Comparison of ENCODE assay signal across 12 cellular contexts in genomic region chr2:88614497-88615157, GRCh38. TPM values are rescaled to one million over a fixed set of nuclear protein-coding genes. Genes with fewer than 3 reads are reported as not detected.
DNase-seq lines count a peak whose midpoint lies in the region; ATAC-seq, FAIRE-seq and TF ChIP-seq lines count a peak whose summit lies in the region.
"Had no signal": no experiment of that assay in that cellular context is flagged by ENCODE, and none has a peak within 500 bp of the region (broad histone marks: within the 10 kb centered on the region; RNA-seq: fewer than 3 reads in every experiment).

No MANE protein-coding gene starts in this region.

- TF ChIP-seq POLR2A in H54 (IDR thresholded peaks at IDR 0.05; ENCODE audit: low read depth, low read length), result no peak

- no peak for FAIRE-seq in H54 (lab: Jason Lieb, UNC)

- TF ChIP-seq CTCF in GM10266 (IDR thresholded peaks at IDR 0.05; ENCODE audit: control insufficient read depth, insufficient read depth, low read depth, missing control alignments), result no peak

- DNase-seq in GM10266 (ENCODE audit: extremely low spot score), result peak; percentile 23
- peak; percentile 11 for DNase-seq in LHCN-M2 (ENCODE audit: low read depth)
- DNase-seq in H54 (ENCODE audit: insufficient read length, low spot score), result no peak
- DNase-seq in T1000 (lab: John Stamatoyannopoulos, UW), result no peak
- DNase-seq in DMS79 (lab: John Stamatoyannopoulos, UW), result no peak
- DNase-seq in NCI-H1930 (lab: John Stamatoyannopoulos, UW), result no peak
- DNase-seq: activated CD4-positive, alpha-beta T cell treated with anti-CD3 and anti-CD28 coated beads, Interleukin-2, amount 10 ng/mL, durations not matched to agents 7 days and 5 days; aorta; BE2C; esophagus squamous epithelium had no signal

- ATAC-seq in GM19395 (IDR thresholded peaks at IDR 0.05; ENCODE audit: unreplicated experiment), result peak; percentile 88
- peak; percentile 75 for ATAC-seq in HG02938 (IDR thresholded peaks at IDR 0.05; ENCODE audit: unreplicated experiment)

RNA-seq across cellular contexts. Expression of gene EIF2AK3, which starts 12.6 kb away (rescaled TPM):
- 10.3 and 11.1 TPM in 2 replicates for total RNA-seq in LHCN-M2 (2014; rRNA removed)
- 3.2 TPM for polyA plus RNA-seq in LHCN-M2 (2012)

Comparison
In these comparisons a context has a peak if more than half of its experiments do, and no peak if none do; other contexts are left out.
1. DNase-seq: peak in GM10266 (single experiment) and LHCN-M2 (single experiment); none in H54 (single experiment), T1000 (single experiment), DMS79 (single experiment) and NCI-H1930 (0 of 2).